Comparison of ENCODE assay signal across 1 cellular context in genomic region chr22:41445171-41446056, GRCh38.
A peak's percentile ranks its signal among the peaks of the same experiment; 100 is the strongest.
TF ChIP-seq lines count a peak whose summit lies in the region.

No MANE protein-coding gene starts in this region.

TF ChIP-seq in GM12878, 131 proteins besides CTCF, POLR2A, EP300 and RAD21:
- TF ChIP-seq SIN3A (IDR thresholded peaks at IDR 0.05; ENCODE audit: low read depth, low read length) (0 out of 2 replicates have a peak, but pooled peaks have one; percentile 13), NR2F1 (conservative IDR thresholded peaks at IDR 0.05) (no peak), EED (IDR thresholded peaks at IDR 0.05; ENCODE audit: low read depth) (peak; percentile 8; the same call in 1 of the 2 replicates)
